ENCODE assay signal across 1 cellular context in genomic region chr5:135034963-135035677, GRCh38.
TF ChIP-seq lines count a peak whose summit lies in the region.

No MANE protein-coding gene starts in this region.

TF ChIP-seq in K562, 482 proteins besides CTCF, POLR2A, EP300 and RAD21 (continued from another document):
- TF ChIP-seq DPF2 (IDR thresholded peaks at IDR 0.05) (no peak), LARP7 (IDR thresholded peaks at IDR 0.05) (no peak)
